Comparison of ENCODE assay signal across 8 cellular contexts in genomic region chr2:241859436-241860183, GRCh38. TPM values are rescaled to one million over a fixed set of nuclear protein-coding genes. Genes with fewer than 3 reads are reported as not detected.
A peak's percentile ranks its signal among the peaks of the same experiment; 100 is the strongest.
DNase-seq lines count a peak whose midpoint lies in the region; ATAC-seq and TF ChIP-seq lines count a peak whose summit lies in the region.

No MANE protein-coding gene starts in this region.

- DNase-seq in GM10248 (ENCODE audit: extremely low spot score) = peak; percentile 87
- no peak for DNase-seq in HFFc6
- peak; percentile 52 to 72 for DNase-seq in activated CD4-positive, alpha-beta T cell treated with anti-CD3 and anti-CD28 coated beads for 24 hours (ENCODE audit: low read depth in 2 of 2)
- peak; percentile 61 for DNase-seq in natural killer cell treated with Interleukin-12 subunit alpha and Interleukin-12 subunit beta and Interleukin-15 and Interleukin-18, amount 100 ng/mL, for 72 hours (ENCODE audit: low spot score)
- DNase-seq in thoracic aorta (ENCODE audit: low spot score) = no peak
- DNase-seq in NCI-H1048 (lab: John Stamatoyannopoulos, UW) = no peak

- peak overlapping the region; percentile 78 for H3K4me3 Mint-ChIP-seq in HFFc6
- H3K4me3 Mint-ChIP-seq in natural killer cell treated with Interleukin-12 subunit alpha and Interleukin-12 subunit beta and Interleukin-15 and Interleukin-18, amount 100 ng/mL, for 72 hours = peak overlapping the region; percentile 59

- H3K4me3 ChIP-seq in duodenal mucosa (ENCODE audit: low read depth in 1 of 2, low read length in 2 of 2) (peak overlapping the region; percentile 48 to 50), thoracic aorta (peak overlapping the region; percentile 52)

- peaks cover 11 to 16% of the 10 kb centered on the region in 2 donors for H3K4me1 ChIP-seq in duodenal mucosa (ENCODE audit: control insufficient read depth in 1 of 2, insufficient read depth in 2 of 2, low read length in 2 of 2)
- no peaks in the 10 kb centered on the region for H3K4me1 ChIP-seq in thoracic aorta (ENCODE audit: control insufficient read depth in 1 of 2, low read depth in 2 of 2)

- peak overlapping the region; percentile 32 to 45 for H3K9ac ChIP-seq in duodenal mucosa (ENCODE audit: low read depth in 1 of 2, low read length in 2 of 2)

- peaks cover 0 to 24% of the 10 kb centered on the region in 2 donors for H3K27me3 ChIP-seq in duodenal mucosa (ENCODE audit: control insufficient read depth in 1 of 2, insufficient read depth in 2 of 2, low read length in 2 of 2)
- H3K27me3 ChIP-seq in thoracic aorta (replicated peaks; ENCODE audit: insufficient read depth) = peaks cover 9% of the 10 kb centered on the region

- H3K36me3 ChIP-seq in duodenal mucosa (ENCODE audit: control insufficient read depth in 1 of 2, insufficient read depth in 2 of 2, low read length in 2 of 2) = no peaks in the 10 kb centered on the region
- H3K36me3 ChIP-seq in thoracic aorta = no peaks in the 10 kb centered on the region

- peaks cover 6% of the 10 kb centered on the region for H3K9me3 Mint-ChIP-seq in HFFc6
- peaks cover 10% of the 10 kb centered on the region for H3K9me3 Mint-ChIP-seq in natural killer cell treated with Interleukin-12 subunit alpha and Interleukin-12 subunit beta and Interleukin-15 and Interleukin-18, amount 100 ng/mL, for 72 hours

- peak; percentile 6 for TF ChIP-seq CTCF in GM10248 (IDR thresholded peaks at IDR 0.05; ENCODE audit: control extremely low read depth, extremely low read depth, low read depth, missing control alignments)
- TF ChIP-seq CTCF in HFFc6 (IDR thresholded peaks at IDR 0.05) = no peak
- no peak for TF ChIP-seq CTCF in thoracic aorta (IDR thresholded peaks at IDR 0.05)

- no peak for ATAC-seq in natural killer cell treated with Interleukin-12 subunit alpha and Interleukin-12 subunit beta and Interleukin-15 and Interleukin-18, amount 100 ng/mL, for 72 hours
- ATAC-seq in thoracic aorta (ENCODE audit: insufficient number of reproducible peaks, low FRiP score, low read depth) (no peak), HG03457 (IDR thresholded peaks at IDR 0.05; ENCODE audit: unreplicated experiment) (no peak)

- CTCF ChIA-PET in GM10248 (lab: Yijun Ruan, JAX) = interaction anchor here (1.0 to 2.5 kb wide), 5 partner anchors 9 to 159 kb away, joined by 3 to 17 read pairs (median 6); no protein-coding TSS in a partner anchor

- H3K36me3 Mint-ChIP-seq in HFFc6 (ENCODE audit: low read depth) = peaks cover 7% of the 10 kb centered on the region
- H3K36me3 Mint-ChIP-seq in natural killer cell treated with Interleukin-12 subunit alpha and Interleukin-12 subunit beta and Interleukin-15 and Interleukin-18, amount 100 ng/mL, for 72 hours = peaks cover 16% of the 10 kb centered on the region

- POLR2A ChIA-PET in GM10248 (lab: Yijun Ruan, JAX) = interaction anchor here (0.6 to 1.1 kb wide), 2 partner anchors 14 to 35 kb away, joined by 3 to 4 read pairs; no protein-coding TSS in a partner anchor

- H3K27ac Mint-ChIP-seq in HFFc6 = no peak overlapping the region
- H3K27ac Mint-ChIP-seq in natural killer cell treated with Interleukin-12 subunit alpha and Interleukin-12 subunit beta and Interleukin-15 and Interleukin-18, amount 100 ng/mL, for 72 hours = peak overlapping the region in 1 of 2 donors; percentile 15

- H3K27me3 Mint-ChIP-seq in HFFc6 (ENCODE audit: insufficient read depth) = peaks cover 11% of the 10 kb centered on the region
- peaks cover 21 to 23% of the 10 kb centered on the region in 2 donors for H3K27me3 Mint-ChIP-seq in natural killer cell treated with Interleukin-12 subunit alpha and Interleukin-12 subunit beta and Interleukin-15 and Interleukin-18, amount 100 ng/mL, for 72 hours

- no peak overlapping the region for H3K27ac ChIP-seq in duodenal mucosa (ENCODE audit: low read depth, low read length)
- H3K27ac ChIP-seq in thoracic aorta = peak overlapping the region in 1 of 2 donors; percentile 20

- H3K9me3 ChIP-seq in duodenal mucosa (ENCODE audit: control insufficient read depth in 1 of 2, low read length in 2 of 2) (no peaks in the 10 kb centered on the region), thoracic aorta (no peaks in the 10 kb centered on the region)

- no peaks in the 10 kb centered on the region; the same call in 1 of the 2 replicates for H3K4me1 Mint-ChIP-seq in HFFc6 (ENCODE audit: low read depth)
- H3K4me1 Mint-ChIP-seq in natural killer cell treated with Interleukin-12 subunit alpha and Interleukin-12 subunit beta and Interleukin-15 and Interleukin-18, amount 100 ng/mL, for 72 hours (ENCODE audit: low read depth in 2 of 2) = peaks cover 32% of the 10 kb centered on the region in 2 donors

RNA-seq across cellular contexts. Expression of gene PDCD1, which starts 0.9 kb away (rescaled TPM):
- total RNA-seq in HFFc6 (2021; fragmentation: NEBNext Ultra II Directional; extraction: Animal tissue kit (Norgen Biotek cat#: 25700)) = not detected
- under 1 TPM; 0.78 to 0.89 TPM for total RNA-seq in natural killer cell treated with Interleukin-12 subunit alpha and Interleukin-12 subunit beta and Interleukin-15 and Interleukin-18, amount 100 ng/mL, for 72 hours
- total RNA-seq in thoracic aorta = under 1 TPM; 0.68 to 0.92 TPM

RNA-seq across cellular contexts. Expression of gene RTP5, which starts 9.9 kb away (rescaled TPM):
- not detected for total RNA-seq in HFFc6 (2021; fragmentation: NEBNext Ultra II Directional; extraction: Animal tissue kit (Norgen Biotek cat#: 25700))
- not detected for total RNA-seq in natural killer cell treated with Interleukin-12 subunit alpha and Interleukin-12 subunit beta and Interleukin-15 and Interleukin-18, amount 100 ng/mL, for 72 hours
- under 1 TPM in 1 of 2 donors, not detected in 1; 0.63 TPM for total RNA-seq in thoracic aorta

RNA-seq across cellular contexts. Expression of gene NEU4, which starts 50.6 kb away (rescaled TPM):
- under 1 TPM in 1 of 6 experiments, not detected in 5; 0.08 TPM for total RNA-seq in HFFc6 (2021; fragmentation: NEBNext Ultra II Directional; extraction: Animal tissue kit (Norgen Biotek cat#: 25700))
- total RNA-seq in natural killer cell treated with Interleukin-12 subunit alpha and Interleukin-12 subunit beta and Interleukin-15 and Interleukin-18, amount 100 ng/mL, for 72 hours = 1 to 10 TPM in 1 of 2 donors, under 1 TPM in 1; 0.86 to 3.8 TPM
- total RNA-seq in thoracic aorta = 10 to 100 TPM in 1 of 2 donors, 1 to 10 TPM in 1; 5.4 to 22.0 TPM

Comparison
In these comparisons a context has a peak if more than half of its experiments do, and no peak if none do; other contexts are left out.
1. DNase-seq: peak in GM10248 (single experiment), activated CD4-positive, alpha-beta T cell treated with anti-CD3 and anti-CD28 coated beads for 24 hours (2 of 2) and natural killer cell treated with Interleukin-12 subunit alpha and Interleukin-12 subunit beta and Interleukin-15 and Interleukin-18, amount 100 ng/mL, for 72 hours (single experiment); none in HFFc6 (single experiment), thoracic aorta (single experiment) and NCI-H1048 (single experiment).